ENCODE assay signal across 1 cellular context in the genomic region with DNA sequence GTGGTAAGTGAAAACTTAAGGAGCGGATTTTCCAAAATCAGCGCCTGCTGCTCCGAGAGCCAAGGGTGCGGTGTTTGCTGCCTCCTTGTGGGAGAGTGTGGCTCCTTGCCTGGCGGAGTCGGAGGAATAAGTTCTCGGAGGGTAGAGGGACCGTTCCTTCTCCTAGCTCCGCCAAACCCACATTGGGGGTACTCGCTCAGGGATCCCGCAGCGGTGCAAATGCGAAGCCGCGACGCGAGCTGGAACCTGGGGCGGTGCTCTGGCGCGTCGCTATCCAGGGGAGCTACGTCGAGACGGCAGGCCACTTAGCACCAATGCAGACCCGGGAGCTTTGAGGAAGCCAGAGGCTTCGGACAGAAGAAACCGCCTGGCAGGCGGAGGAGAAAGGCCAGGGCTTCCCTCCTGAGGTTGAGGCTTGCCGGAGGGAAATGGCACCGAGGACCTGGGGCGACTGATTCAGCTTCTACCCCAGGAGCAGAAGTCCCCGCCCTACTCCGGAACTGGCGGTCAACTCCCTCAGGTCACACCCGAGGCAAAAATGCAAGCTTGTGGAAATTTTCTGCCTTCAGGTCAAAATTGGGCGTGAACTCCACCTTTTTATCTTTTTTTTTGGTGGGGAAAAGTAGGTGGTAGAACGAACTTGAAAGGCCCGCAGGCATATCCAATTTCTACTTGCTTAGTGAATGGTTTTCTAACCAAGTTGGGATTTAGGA.
TF ChIP-seq lines count a peak whose summit lies in the region.

No MANE protein-coding gene starts in this region.

TF ChIP-seq in K562, 482 proteins besides CTCF, POLR2A, EP300 and RAD21 (continued from another document and continues in another):
- TF ChIP-seq ZFP91 (CRISPR knock-in tag; IDR thresholded peaks at IDR 0.05) (no peak), TFAP4 (CRISPR knock-in tag; IDR thresholded peaks at IDR 0.05; ENCODE audit: borderline replicate concordance) (peak; percentile 74; the same call in 1 of the 2 replicates), IRF2 (CRISPR knock-in tag; IDR thresholded peaks at IDR 0.05) (no peak), XRCC4 (IDR thresholded peaks at IDR 0.05; ENCODE audit: extremely low read depth, insufficient read depth, insufficient read length) (no peak), PCBP1 (IDR thresholded peaks at IDR 0.05; ENCODE audit: low read depth, low read length, poor library complexity, severe bottlenecking) (no peak), NCOR1 (IDR thresholded peaks at IDR 0.05) (peak; percentile 13; the same call in 1 of the 2 replicates), ZNF143 (CRISPR knock-in tag; IDR thresholded peaks at IDR 0.05) (no peak), NR1H2 (CRISPR knock-in tag; IDR thresholded peaks at IDR 0.05) (peak; percentile 69; the same call in 1 of the 2 replicates), BMI1 (IDR thresholded peaks at IDR 0.05; ENCODE audit: low read length) (no peak), NCOA6 (IDR thresholded peaks at IDR 0.05) (no peak), SP1 (CRISPR knock-in tag; IDR thresholded peaks at IDR 0.05) (no peak), MBD2 (IDR thresholded peaks at IDR 0.05; ENCODE audit: borderline replicate concordance, low read depth) (peak; percentile 63; the same call in 1 of the 2 replicates), MEF2A (IDR thresholded peaks at IDR 0.05; ENCODE audit: control insufficient read depth, low read depth, low read length) (no peak), ZNF175 (CRISPR knock-in tag; IDR thresholded peaks at IDR 0.05; ENCODE audit: low read depth) (no peak), CEBPG (CRISPR knock-in tag; IDR thresholded peaks at IDR 0.05) (no peak), CEBPG (tag; conservative IDR thresholded peaks at IDR 0.05 in 1 of 2, IDR thresholded peaks at IDR 0.05 in 1 of 2) (no peak), FOXP1 (CRISPR knock-in tag; IDR thresholded peaks at IDR 0.05) (0 out of 2 replicates have a peak, but pooled peaks have one; percentile 18), GABPB1 (CRISPR knock-in tag; IDR thresholded peaks at IDR 0.05) (peak; percentile 67), ZNF589 (CRISPR knock-in tag; IDR thresholded peaks at IDR 0.05; ENCODE audit: low read depth) (peak; percentile 7; the same call in 1 of the 2 replicates), SMC3 (conservative IDR thresholded peaks at IDR 0.05; ENCODE audit: insufficient read depth, low read depth, low read length) (peak; percentile 72), EZH2 (IDR thresholded peaks at IDR 0.05; ENCODE audit: borderline replicate concordance, low read depth, low read length) (no peak), ZNF740 (CRISPR knock-in tag; IDR thresholded peaks at IDR 0.05) (no peak), ZNF740 (tag; IDR thresholded peaks at IDR 0.05) (no peak), RBFOX2 (IDR thresholded peaks at IDR 0.05; ENCODE audit: low read depth, low read length) (peak; percentile 95), TEAD4 (IDR thresholded peaks at IDR 0.05; ENCODE audit: low read length) (peak; percentile 77), TEAD4 (CRISPR knock-in tag; IDR thresholded peaks at IDR 0.05; ENCODE audit: borderline replicate concordance) (no peak), HIVEP1 (CRISPR knock-in tag; IDR thresholded peaks at IDR 0.05) (no peak), CTCFL (IDR thresholded peaks at IDR 0.05; ENCODE audit: borderline replicate concordance, insufficient read depth, low read depth, low read length, poor library complexity, severe bottlenecking) (peak; percentile 87), HINFP (tag; conservative IDR thresholded peaks at IDR 0.05; ENCODE audit: low read depth) (no peak), CSDE1 (IDR thresholded peaks at IDR 0.05) (peak in 1 of 2 experiments; percentile 54; a peak in 1 of 4 replicates), CBFB (CRISPR knock-in tag; IDR thresholded peaks at IDR 0.05) (no peak), TAF9B (IDR thresholded peaks at IDR 0.05; ENCODE audit: partially characterized antibody) (peak; percentile 57), NFE2 (IDR thresholded peaks at IDR 0.05; ENCODE audit: low read depth) (peak; percentile 6; the same call in 1 of the 2 replicates), ARID1B (IDR thresholded peaks at IDR 0.05) (peak; percentile 69), SUPT5H (IDR thresholded peaks at IDR 0.05) (peak; percentile 90), NR2C1 (IDR thresholded peaks at IDR 0.05) (no peak), NR2C1 (tag; IDR thresholded peaks at IDR 0.05) (0 out of 2 replicates have a peak, but pooled peaks have one; percentile 26), HDAC8 (tag; IDR thresholded peaks at IDR 0.05) (no peak)
- TF ChIP-seq, protein P1, sequence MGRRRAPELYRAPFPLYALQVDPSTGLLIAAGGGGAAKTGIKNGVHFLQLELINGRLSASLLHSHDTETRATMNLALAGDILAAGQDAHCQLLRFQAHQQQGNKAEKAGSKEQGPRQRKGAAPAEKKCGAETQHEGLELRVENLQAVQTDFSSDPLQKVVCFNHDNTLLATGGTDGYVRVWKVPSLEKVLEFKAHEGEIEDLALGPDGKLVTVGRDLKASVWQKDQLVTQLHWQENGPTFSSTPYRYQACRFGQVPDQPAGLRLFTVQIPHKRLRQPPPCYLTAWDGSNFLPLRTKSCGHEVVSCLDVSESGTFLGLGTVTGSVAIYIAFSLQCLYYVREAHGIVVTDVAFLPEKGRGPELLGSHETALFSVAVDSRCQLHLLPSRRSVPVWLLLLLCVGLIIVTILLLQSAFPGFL (CRISPR knock-in tag; IDR thresholded peaks at IDR 0.05): peak; percentile 97
- TF ChIP-seq, protein P2, sequence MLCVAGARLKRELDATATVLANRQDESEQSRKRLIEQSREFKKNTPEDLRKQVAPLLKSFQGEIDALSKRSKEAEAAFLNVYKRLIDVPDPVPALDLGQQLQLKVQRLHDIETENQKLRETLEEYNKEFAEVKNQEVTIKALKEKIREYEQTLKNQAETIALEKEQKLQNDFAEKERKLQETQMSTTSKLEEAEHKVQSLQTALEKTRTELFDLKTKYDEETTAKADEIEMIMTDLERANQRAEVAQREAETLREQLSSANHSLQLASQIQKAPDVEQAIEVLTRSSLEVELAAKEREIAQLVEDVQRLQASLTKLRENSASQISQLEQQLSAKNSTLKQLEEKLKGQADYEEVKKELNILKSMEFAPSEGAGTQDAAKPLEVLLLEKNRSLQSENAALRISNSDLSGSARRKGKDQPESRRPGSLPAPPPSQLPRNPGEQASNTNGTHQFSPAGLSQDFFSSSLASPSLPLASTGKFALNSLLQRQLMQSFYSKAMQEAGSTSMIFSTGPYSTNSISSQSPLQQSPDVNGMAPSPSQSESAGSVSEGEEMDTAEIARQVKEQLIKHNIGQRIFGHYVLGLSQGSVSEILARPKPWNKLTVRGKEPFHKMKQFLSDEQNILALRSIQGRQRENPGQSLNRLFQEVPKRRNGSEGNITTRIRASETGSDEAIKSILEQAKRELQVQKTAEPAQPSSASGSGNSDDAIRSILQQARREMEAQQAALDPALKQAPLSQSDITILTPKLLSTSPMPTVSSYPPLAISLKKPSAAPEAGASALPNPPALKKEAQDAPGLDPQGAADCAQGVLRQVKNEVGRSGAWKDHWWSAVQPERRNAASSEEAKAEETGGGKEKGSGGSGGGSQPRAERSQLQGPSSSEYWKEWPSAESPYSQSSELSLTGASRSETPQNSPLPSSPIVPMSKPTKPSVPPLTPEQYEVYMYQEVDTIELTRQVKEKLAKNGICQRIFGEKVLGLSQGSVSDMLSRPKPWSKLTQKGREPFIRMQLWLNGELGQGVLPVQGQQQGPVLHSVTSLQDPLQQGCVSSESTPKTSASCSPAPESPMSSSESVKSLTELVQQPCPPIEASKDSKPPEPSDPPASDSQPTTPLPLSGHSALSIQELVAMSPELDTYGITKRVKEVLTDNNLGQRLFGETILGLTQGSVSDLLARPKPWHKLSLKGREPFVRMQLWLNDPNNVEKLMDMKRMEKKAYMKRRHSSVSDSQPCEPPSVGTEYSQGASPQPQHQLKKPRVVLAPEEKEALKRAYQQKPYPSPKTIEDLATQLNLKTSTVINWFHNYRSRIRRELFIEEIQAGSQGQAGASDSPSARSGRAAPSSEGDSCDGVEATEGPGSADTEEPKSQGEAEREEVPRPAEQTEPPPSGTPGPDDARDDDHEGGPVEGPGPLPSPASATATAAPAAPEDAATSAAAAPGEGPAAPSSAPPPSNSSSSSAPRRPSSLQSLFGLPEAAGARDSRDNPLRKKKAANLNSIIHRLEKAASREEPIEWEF (CRISPR knock-in tag; IDR thresholded peaks at IDR 0.05): no peak
- TF ChIP-seq, protein P3, sequence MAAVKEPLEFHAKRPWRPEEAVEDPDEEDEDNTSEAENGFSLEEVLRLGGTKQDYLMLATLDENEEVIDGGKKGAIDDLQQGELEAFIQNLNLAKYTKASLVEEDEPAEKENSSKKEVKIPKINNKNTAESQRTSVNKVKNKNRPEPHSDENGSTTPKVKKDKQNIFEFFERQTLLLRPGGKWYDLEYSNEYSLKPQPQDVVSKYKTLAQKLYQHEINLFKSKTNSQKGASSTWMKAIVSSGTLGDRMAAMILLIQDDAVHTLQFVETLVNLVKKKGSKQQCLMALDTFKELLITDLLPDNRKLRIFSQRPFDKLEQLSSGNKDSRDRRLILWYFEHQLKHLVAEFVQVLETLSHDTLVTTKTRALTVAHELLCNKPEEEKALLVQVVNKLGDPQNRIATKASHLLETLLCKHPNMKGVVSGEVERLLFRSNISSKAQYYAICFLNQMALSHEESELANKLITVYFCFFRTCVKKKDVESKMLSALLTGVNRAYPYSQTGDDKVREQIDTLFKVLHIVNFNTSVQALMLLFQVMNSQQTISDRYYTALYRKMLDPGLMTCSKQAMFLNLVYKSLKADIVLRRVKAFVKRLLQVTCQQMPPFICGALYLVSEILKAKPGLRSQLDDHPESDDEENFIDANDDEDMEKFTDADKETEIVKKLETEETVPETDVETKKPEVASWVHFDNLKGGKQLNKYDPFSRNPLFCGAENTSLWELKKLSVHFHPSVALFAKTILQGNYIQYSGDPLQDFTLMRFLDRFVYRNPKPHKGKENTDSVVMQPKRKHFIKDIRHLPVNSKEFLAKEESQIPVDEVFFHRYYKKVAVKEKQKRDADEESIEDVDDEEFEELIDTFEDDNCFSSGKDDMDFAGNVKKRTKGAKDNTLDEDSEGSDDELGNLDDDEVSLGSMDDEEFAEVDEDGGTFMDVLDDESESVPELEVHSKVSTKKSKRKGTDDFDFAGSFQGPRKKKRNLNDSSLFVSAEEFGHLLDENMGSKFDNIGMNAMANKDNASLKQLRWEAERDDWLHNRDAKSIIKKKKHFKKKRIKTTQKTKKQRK (IDR thresholded peaks at IDR 0.05; ENCODE audit: borderline replicate concordance, low read depth, low read length): no peak
- TF ChIP-seq, protein P4, sequence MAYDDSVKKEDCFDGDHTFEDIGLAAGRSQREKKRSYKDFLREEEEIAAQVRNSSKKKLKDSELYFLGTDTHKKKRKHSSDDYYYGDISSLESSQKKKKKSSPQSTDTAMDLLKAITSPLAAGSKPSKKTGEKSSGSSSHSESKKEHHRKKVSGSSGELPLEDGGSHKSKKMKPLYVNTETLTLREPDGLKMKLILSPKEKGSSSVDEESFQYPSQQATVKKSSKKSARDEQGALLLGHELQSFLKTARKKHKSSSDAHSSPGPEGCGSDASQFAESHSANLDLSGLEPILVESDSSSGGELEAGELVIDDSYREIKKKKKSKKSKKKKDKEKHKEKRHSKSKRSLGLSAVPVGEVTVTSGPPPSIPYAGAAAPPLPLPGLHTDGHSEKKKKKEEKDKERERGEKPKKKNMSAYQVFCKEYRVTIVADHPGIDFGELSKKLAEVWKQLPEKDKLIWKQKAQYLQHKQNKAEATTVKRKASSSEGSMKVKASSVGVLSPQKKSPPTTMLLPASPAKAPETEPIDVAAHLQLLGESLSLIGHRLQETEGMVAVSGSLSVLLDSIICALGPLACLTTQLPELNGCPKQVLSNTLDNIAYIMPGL (CRISPR knock-in tag; IDR thresholded peaks at IDR 0.05): no peak
